10 cellular contexts compared by ENCODE assay signal in the genomic region with DNA sequence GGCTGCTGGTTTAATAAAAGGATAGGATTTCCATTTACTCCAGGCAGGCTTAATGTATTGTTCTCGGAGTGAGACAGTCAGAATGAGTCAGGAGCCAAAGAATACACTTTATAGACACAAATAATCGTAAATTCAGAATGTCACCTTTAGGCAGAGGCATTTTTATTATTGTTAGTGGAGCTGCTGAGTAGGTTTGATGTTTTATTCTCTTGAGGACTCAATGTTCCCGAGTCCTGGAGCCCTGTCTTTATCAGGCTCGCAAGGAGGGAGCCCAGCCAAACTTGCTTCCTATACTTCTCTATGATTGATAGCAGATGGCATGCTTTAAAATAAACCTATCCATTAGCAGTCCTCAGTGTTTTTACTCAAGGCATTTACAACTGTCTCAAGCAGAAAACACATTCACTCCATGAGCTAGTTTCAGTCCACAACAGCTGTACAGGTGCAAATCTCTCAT.
DNase-seq lines count a peak whose midpoint lies in the region; ATAC-seq and TF ChIP-seq lines count a peak whose summit lies in the region.
"Had no signal": no experiment of that assay in that cellular context is flagged by ENCODE, and none has a peak within 500 bp of the region (broad histone marks: within the 10 kb centered on the region; RNA-seq: fewer than 3 reads in every experiment).

No MANE protein-coding gene starts in this region.

- no peaks in the 10 kb centered on the region for H3K79me2 ChIP-seq in osteoblast (ENCODE audit: insufficient read depth, low read length)

- POLR2A ChIA-PET in GM10248 (lab: Yijun Ruan, JAX), result no interaction called here

- peak overlapping the region; percentile 61 for H3K4me2 ChIP-seq in osteoblast (ENCODE audit: insufficient read depth, low read length)

- H3K4me1 ChIP-seq in osteoblast (ENCODE audit: insufficient read depth, low read length) (peaks cover 30% of the 10 kb centered on the region), left lung (no peaks in the 10 kb centered on the region)

- peak overlapping the region; percentile 55 for H2AFZ ChIP-seq in osteoblast (ENCODE audit: low read length)

- H3K4me3 ChIP-seq in osteoblast (ENCODE audit: insufficient read depth, low read length) (no peak overlapping the region), left lung (no peak overlapping the region)

- H3K36me3 ChIP-seq in osteoblast (ENCODE audit: insufficient read depth, low read length), result no peaks in the 10 kb centered on the region
- H3K36me3 ChIP-seq in left lung, result no peaks in the 10 kb centered on the region
- H3K36me3 ChIP-seq: neutrophil had no signal

- DNase-seq in HCEC 1CT (peak; percentile 54), NCI-H2171 treated with DMSO at 0.1 percent for 48 hours (lab: John Stamatoyannopoulos, UW) (peak; percentile 84), osteoblast (ENCODE audit: insufficient read length, low spot score, missing footprints) (no peak), SHP77 (lab: John Stamatoyannopoulos, UW) (no peak), left lung (no peak), midbrain (lab: John Stamatoyannopoulos, UW) (no peak), GM10248 (ENCODE audit: extremely low spot score) (no peak)
- DNase-seq: effector memory CD4-positive, alpha-beta T cell had no signal

- peak; percentile 86 for ATAC-seq in esophagus mucosa
- ATAC-seq in left lung, result no peak

- H4K20me1 ChIP-seq in osteoblast (ENCODE audit: insufficient read depth, low read length), result no peaks in the 10 kb centered on the region

- TF ChIP-seq CTCF in osteoblast (IDR thresholded peaks at IDR 0.05; ENCODE audit: extremely low read depth, low read depth, low read length) (no peak), left lung (IDR thresholded peaks at IDR 0.05) (no peak), GM10248 (IDR thresholded peaks at IDR 0.05; ENCODE audit: control extremely low read depth, extremely low read depth, low read depth, missing control alignments) (no peak)

- no peak overlapping the region for H3K27ac ChIP-seq in osteoblast (ENCODE audit: low read depth, low read length)
- H3K27ac ChIP-seq in left lung, result no peak overlapping the region
- H3K27ac ChIP-seq: neutrophil had no signal

- H3K27me3 ChIP-seq in osteoblast (ENCODE audit: insufficient read depth, low read length), result no peaks in the 10 kb centered on the region
- no peaks in the 10 kb centered on the region for H3K27me3 ChIP-seq in left lung
- H3K27me3 ChIP-seq: neutrophil had no signal

- no peaks in the 10 kb centered on the region for H3K9me3 ChIP-seq in osteoblast (ENCODE audit: low read depth, low read length)
- H3K9me3 ChIP-seq in left lung, result no peaks in the 10 kb centered on the region
- H3K9me3 ChIP-seq: neutrophil had no signal

- CTCF ChIA-PET in GM10248 (lab: Yijun Ruan, JAX), result no interaction called here

- intact Hi-C loops in left lung (cut with DNase I), result no loop called here

Comparison
In these comparisons a context has a peak if more than half of its experiments do, and no peak if none do; other contexts are left out.
1. DNase-seq: peak in HCEC 1CT (single experiment) and NCI-H2171 treated with DMSO at 0.1 percent for 48 hours (single experiment); none in osteoblast (single experiment), SHP77 (0 of 2), left lung (0 of 2), midbrain (single experiment) and GM10248 (single experiment).